Comparison of ENCODE assay signal across 20 cellular contexts in genomic region chr14:69770559-69770958, GRCh38. TPM values are rescaled to one million over a fixed set of nuclear protein-coding genes. Genes with fewer than 3 reads are reported as not detected.
DNase-seq lines count a peak whose midpoint lies in the region; ATAC-seq and TF ChIP-seq lines count a peak whose summit lies in the region.
"Had no signal": no experiment of that assay in that cellular context is flagged by ENCODE, and none has a peak within 500 bp of the region (broad histone marks: within the 10 kb centered on the region; RNA-seq: fewer than 3 reads in every experiment).

No MANE protein-coding gene starts in this region.

- TF ChIP-seq CTCF in endothelial cell (IDR thresholded peaks at IDR 0.05; ENCODE audit: unreplicated experiment) (no peak), progenitor cell of endocrine pancreas (IDR thresholded peaks at IDR 0.05; ENCODE audit: unreplicated experiment) (no peak)

- peaks cover 78% of the 10 kb centered on the region for H3K36me3 Mint-ChIP-seq in activated CD8-positive, alpha-beta memory T cell treated with anti-CD3 and anti-CD28 coated beads, Interleukin-2, amount 10 ng/mL, durations not matched to agents 7 days and 5 days
- H3K36me3 Mint-ChIP-seq in T-cell: peaks cover 73% of the 10 kb centered on the region
- peaks cover 55% of the 10 kb centered on the region for H3K36me3 Mint-ChIP-seq in endothelial cell (ENCODE audit: low read depth, unreplicated experiment)
- peaks cover 57% of the 10 kb centered on the region for H3K36me3 Mint-ChIP-seq in progenitor cell of endocrine pancreas (ENCODE audit: insufficient read depth)

- H3K4me3 Mint-ChIP-seq in activated CD8-positive, alpha-beta memory T cell treated with anti-CD3 and anti-CD28 coated beads, Interleukin-2, amount 10 ng/mL, durations not matched to agents 7 days and 5 days: no peak overlapping the region
- H3K4me3 Mint-ChIP-seq in T-cell (peak overlapping the region in 2 of 3 donors; percentile 31 to 99), endothelial cell (ENCODE audit: unreplicated experiment) (peak overlapping the region; percentile 34), progenitor cell of endocrine pancreas (ENCODE audit: low read depth) (no peak overlapping the region)

- peak; percentile 34 for DNase-seq in activated CD8-positive, alpha-beta memory T cell treated with anti-CD3 and anti-CD28 coated beads, Interleukin-2, amount 10 ng/mL, durations not matched to agents 7 days and 5 days
- no peak for DNase-seq in activated CD8-positive, alpha-beta memory T cell treated with anti-CD3 and anti-CD28 coated beads, Interleukin-2, amount 50 U/mL, for 4 hours
- DNase-seq in T-cell (no peak), endothelial cell (ENCODE audit: low spot score) (no peak), progenitor cell of endocrine pancreas (ENCODE audit: low spot score, unreplicated experiment) (no peak), cerebellar nuclear complex (lab: John Stamatoyannopoulos, UW) (no peak)
- DNase-seq: activated effector memory CD4-positive, alpha-beta T cell treated with Interleukin-2 at 50 U/mL for 16 hours; NCI-H1092; NCI-H2081 treated with DMSO at 0.1 percent for 48 hours; NCI-H526 treated with DMSO at 0.1 percent for 48 hours; OCI-M1; pancreas; transverse colon had no signal

- POLR2A ChIA-PET in T-cell (lab: Charles Lee): interaction anchor here in 1 of 2 donors (0.6 kb wide), 4 partner anchors 8 to 1263 kb away, joined by 3 to 5 read pairs (median 4); no protein-coding TSS in a partner anchor

- CTCF ChIA-PET in activated CD8-positive, alpha-beta memory T cell treated with anti-CD3 and anti-CD28 coated beads, Interleukin-2, amount 10 ng/mL, durations not matched to agents 7 days and 5 days (lab: Charles Lee): no interaction called here
- CTCF ChIA-PET in T-cell (lab: Charles Lee): no interaction called here

- H3K27ac Mint-ChIP-seq in activated CD8-positive, alpha-beta memory T cell treated with anti-CD3 and anti-CD28 coated beads, Interleukin-2, amount 10 ng/mL, durations not matched to agents 7 days and 5 days: no peak overlapping the region
- H3K27ac Mint-ChIP-seq in T-cell: peak overlapping the region in 1 of 2 donors; percentile 39
- no peak overlapping the region for H3K27ac Mint-ChIP-seq in endothelial cell (ENCODE audit: unreplicated experiment)
- peak overlapping the region; percentile 59 for H3K27ac Mint-ChIP-seq in progenitor cell of endocrine pancreas

- no peaks in the 10 kb centered on the region for H3K27me3 Mint-ChIP-seq in activated CD8-positive, alpha-beta memory T cell treated with anti-CD3 and anti-CD28 coated beads, Interleukin-2, amount 10 ng/mL, durations not matched to agents 7 days and 5 days
- H3K27me3 Mint-ChIP-seq in T-cell (peaks cover 0 to 2% of the 10 kb centered on the region in 2 donors), endothelial cell (ENCODE audit: unreplicated experiment) (peaks cover 25% of the 10 kb centered on the region), progenitor cell of endocrine pancreas (no peaks in the 10 kb centered on the region)

- ATAC-seq in activated CD8-positive, alpha-beta memory T cell treated with anti-CD3 and anti-CD28 coated beads, Interleukin-2, amount 10 ng/mL, durations not matched to agents 7 days and 5 days: no peak
- ATAC-seq in T-cell (replicated peaks in 1 of 4): no peak
- no peak for ATAC-seq in GM19351 (IDR thresholded peaks at IDR 0.05; ENCODE audit: unreplicated experiment)
- no peak for ATAC-seq in HG02981 (IDR thresholded peaks at IDR 0.05; ENCODE audit: unreplicated experiment)
- ATAC-seq: pancreas had no signal

- H3K9me3 Mint-ChIP-seq in activated CD8-positive, alpha-beta memory T cell treated with anti-CD3 and anti-CD28 coated beads, Interleukin-2, amount 10 ng/mL, durations not matched to agents 7 days and 5 days (ENCODE audit: low read depth): no peaks in the 10 kb centered on the region
- H3K9me3 Mint-ChIP-seq in T-cell (no peaks in the 10 kb centered on the region), endothelial cell (ENCODE audit: unreplicated experiment) (no peaks in the 10 kb centered on the region), progenitor cell of endocrine pancreas (ENCODE audit: low read depth) (peaks cover 2% of the 10 kb centered on the region)

- peaks cover 68% of the 10 kb centered on the region for H3K4me1 Mint-ChIP-seq in activated CD8-positive, alpha-beta memory T cell treated with anti-CD3 and anti-CD28 coated beads, Interleukin-2, amount 10 ng/mL, durations not matched to agents 7 days and 5 days
- H3K4me1 Mint-ChIP-seq in T-cell: peaks cover 83 to 91% (median 85%) of the 10 kb centered on the region in 3 donors
- peaks cover 25% of the 10 kb centered on the region for H3K4me1 Mint-ChIP-seq in endothelial cell (ENCODE audit: unreplicated experiment)
- peaks cover 30% of the 10 kb centered on the region for H3K4me1 Mint-ChIP-seq in progenitor cell of endocrine pancreas (ENCODE audit: low read depth)

RNA-seq across cellular contexts. Expression of gene SRSF5, which starts 3.6 kb away (rescaled TPM):
- 100 to 1,000 TPM; 335 to 407 TPM for total RNA-seq in activated CD8-positive, alpha-beta memory T cell treated with anti-CD3 and anti-CD28 coated beads, Interleukin-2, amount 10 ng/mL, durations not matched to agents 7 days and 5 days
- total RNA-seq in T-cell (1,000 to 10,000 TPM in 2 of 5 donors, 100 to 1,000 TPM in 3; 788 to 1,543 (median 848) TPM), endothelial cell (ENCODE audit: unreplicated experiment) (241 TPM), progenitor cell of endocrine pancreas (379 and 402 TPM in 2 replicates)

RNA-seq across cellular contexts. Expression of gene SLC10A1, which starts 26.5 kb away (rescaled TPM):
- total RNA-seq in activated CD8-positive, alpha-beta memory T cell treated with anti-CD3 and anti-CD28 coated beads, Interleukin-2, amount 10 ng/mL, durations not matched to agents 7 days and 5 days: not detected
- total RNA-seq in T-cell (under 1 TPM in 1 of 5 donors, not detected in 4; 0.13 TPM), endothelial cell (ENCODE audit: unreplicated experiment) (not detected), progenitor cell of endocrine pancreas (not detected in 2 replicates)
- total RNA-seq: A673, Daoy, mononuclear cell, SJSA1, skeletal muscle tissue had no signal

Comparison
In these comparisons a context has a peak if more than half of its experiments do, and no peak if none do; other contexts are left out.
1. H3K4me3 Mint-ChIP-seq: peak in T-cell (2 of 3) and endothelial cell (single experiment); none in activated CD8-positive, alpha-beta memory T cell treated with anti-CD3 and anti-CD28 coated beads, Interleukin-2, amount 10 ng/mL, durations not matched to agents 7 days and 5 days (single experiment) and progenitor cell of endocrine pancreas (single experiment).